13 cellular contexts compared by ENCODE assay signal in genomic region chr7:33190688-33191304, GRCh38.
DNase-seq lines count a peak whose midpoint lies in the region; ATAC-seq and TF ChIP-seq lines count a peak whose summit lies in the region.
"Had no signal": no experiment of that assay in that cellular context is flagged by ENCODE, and none has a peak within 500 bp of the region (broad histone marks: within the 10 kb centered on the region; RNA-seq: fewer than 3 reads in every experiment).

No MANE protein-coding gene starts in this region.

- no peaks in the 10 kb centered on the region for H3K79me2 ChIP-seq in ACC112 (ENCODE audit: control insufficient read depth, insufficient read depth, low read length, unreplicated experiment)

- no peaks in the 10 kb centered on the region for H3K9me3 ChIP-seq in psoas muscle
- no peaks in the 10 kb centered on the region for H3K9me3 ChIP-seq in spleen
- H3K9me3 ChIP-seq: vagina had no signal

- H3K4me1 Mint-ChIP-seq in activated CD8-positive, alpha-beta T cell treated with anti-CD3 and anti-CD28 coated beads, Interleukin-2, amount 10 ng/mL, durations not matched to agents 7 days and 5 days (ENCODE audit: low read depth): peaks cover 13% of the 10 kb centered on the region

- intact Hi-C loops in psoas muscle (cut with DNase I) (no loop called here), spleen (cut with DNase I; ENCODE audit: low total_unique reads) (no loop called here)

- POLR2A ChIA-PET in activated CD8-positive, alpha-beta T cell treated with anti-CD3 and anti-CD28 coated beads, Interleukin-2, amount 10 ng/mL, durations not matched to agents 7 days and 5 days (lab: Charles Lee): no interaction called here

- H3K4me3 Mint-ChIP-seq in activated CD8-positive, alpha-beta T cell treated with anti-CD3 and anti-CD28 coated beads, Interleukin-2, amount 10 ng/mL, durations not matched to agents 7 days and 5 days: peak overlapping the region; percentile 12
- H3K4me3 Mint-ChIP-seq: T-helper 1 cell treated with Interleukin-12 subunit alpha and Interleukin-12 subunit beta and Interleukin-4 antibody, amounts not matched to agents 30 μg/mL and 1 μg/mL, for 36 hours had no signal

- DNase-seq in activated CD8-positive, alpha-beta T cell treated with anti-CD3 and anti-CD28 coated beads, Interleukin-2, amount 10 ng/mL, durations not matched to agents 7 days and 5 days: no peak
- DNase-seq in psoas muscle: no peak
- no peak for DNase-seq in spleen
- no peak for DNase-seq in DMS153 (lab: John Stamatoyannopoulos, UW)
- DNase-seq: GM23248 had no signal

- no peak overlapping the region for H2AFZ ChIP-seq in ACC112 (ENCODE audit: low read length, unreplicated experiment)
- H2AFZ ChIP-seq: GM23248 had no signal

- ATAC-seq in GM18873 (IDR thresholded peaks at IDR 0.05; ENCODE audit: low FRiP score, unreplicated experiment) (peak; percentile 5), HG02852 (IDR thresholded peaks at IDR 0.05; ENCODE audit: unreplicated experiment) (peak; percentile 4), psoas muscle (no peak), HG02840 (IDR thresholded peaks at IDR 0.05; ENCODE audit: low FRiP score, unreplicated experiment) (no peak)
- ATAC-seq in activated CD8-positive, alpha-beta T cell treated with anti-CD3 and anti-CD28 coated beads, Interleukin-2, amount 10 ng/mL, durations not matched to agents 7 days and 5 days: peak; percentile 8

- peak overlapping the region; percentile 41 for H3K27ac Mint-ChIP-seq in activated CD8-positive, alpha-beta T cell treated with anti-CD3 and anti-CD28 coated beads, Interleukin-2, amount 10 ng/mL, durations not matched to agents 7 days and 5 days
- H3K27ac Mint-ChIP-seq: T-helper 1 cell treated with Interleukin-12 subunit alpha and Interleukin-12 subunit beta and Interleukin-4 antibody, amounts not matched to agents 30 μg/mL and 1 μg/mL, for 36 hours had no signal

- no peaks in the 10 kb centered on the region for H3K36me3 Mint-ChIP-seq in activated CD8-positive, alpha-beta T cell treated with anti-CD3 and anti-CD28 coated beads, Interleukin-2, amount 10 ng/mL, durations not matched to agents 7 days and 5 days (ENCODE audit: low read depth)

- CTCF ChIA-PET in activated CD8-positive, alpha-beta T cell treated with anti-CD3 and anti-CD28 coated beads, Interleukin-2, amount 10 ng/mL, durations not matched to agents 7 days and 5 days (lab: Charles Lee): interaction anchor here (1.4 kb wide), 1 partner anchor 12 kb away, joined by 3 read pairs; no protein-coding TSS in a partner anchor

- H3K27me3 ChIP-seq in ACC112 (ENCODE audit: insufficient read depth, low read length): no peaks in the 10 kb centered on the region
- no peaks in the 10 kb centered on the region for H3K27me3 ChIP-seq in psoas muscle (ENCODE audit: insufficient read depth in 3 of 3, low read length in 2 of 3)
- no peaks in the 10 kb centered on the region for H3K27me3 ChIP-seq in spleen (replicated peaks in 1 of 7)
- H3K27me3 ChIP-seq: BLaER1 treated with 17β-estradiol and CSF1 and Interleukin-3, amounts not matched to agents 10 nM and 100 nM; foreskin keratinocyte; vagina had no signal

- no peaks in the 10 kb centered on the region for H3K27me3 Mint-ChIP-seq in activated CD8-positive, alpha-beta T cell treated with anti-CD3 and anti-CD28 coated beads, Interleukin-2, amount 10 ng/mL, durations not matched to agents 7 days and 5 days (ENCODE audit: low read depth)

- TF ChIP-seq CTCF in psoas muscle (IDR thresholded peaks at IDR 0.05): no peak
- no peak for TF ChIP-seq CTCF in spleen (IDR thresholded peaks at IDR 0.05 in 8 of 11, conservative IDR thresholded peaks at IDR 0.05 in 3 of 11)

- 80 to 94% (median 91%) methylated on average over 2 of the region's 2 CpGs for WGBS in psoas muscle, 3 donors
- WGBS in spleen, 5 donors: 91 to 96% (median 93%) methylated on average over 2 of the region's 2 CpGs

- H3K27ac ChIP-seq in ACC112 (ENCODE audit: low read depth, low read length) (no peak overlapping the region), psoas muscle (no peak overlapping the region), spleen (no peak overlapping the region)
- H3K27ac ChIP-seq: BLaER1 treated with 17β-estradiol and CSF1 and Interleukin-3, amounts not matched to agents 10 nM and 100 nM; foreskin keratinocyte; GM23248; vagina had no signal

- peaks cover 11% of the 10 kb centered on the region for H3K4me1 ChIP-seq in ACC112 (ENCODE audit: control insufficient read depth, insufficient read depth, low read length, unreplicated experiment)
- H3K4me1 ChIP-seq in psoas muscle: peaks cover 9% of the 10 kb centered on the region
- H3K4me1 ChIP-seq in spleen: peaks cover 0 to 11% (median 8%) of the 10 kb centered on the region in 6 donors
- H3K4me1 ChIP-seq: foreskin keratinocyte, vagina had no signal

- H3K4me3 ChIP-seq in ACC112 (ENCODE audit: low read depth, low read length) (peak overlapping the region; percentile 24; the same call in 1 of the 2 replicates), psoas muscle (no peak overlapping the region), spleen (no peak overlapping the region)
- H3K4me3 ChIP-seq: BLaER1 treated with 17β-estradiol and CSF1 and Interleukin-3, amounts not matched to agents 10 nM and 100 nM; GM23248; vagina had no signal

- no peak for TF ChIP-seq POLR2A in spleen (IDR thresholded peaks at IDR 0.05)

- no peaks in the 10 kb centered on the region for H3K36me3 ChIP-seq in ACC112 (ENCODE audit: insufficient read depth, low read length)
- H3K36me3 ChIP-seq in psoas muscle (ENCODE audit: insufficient read depth in 1 of 2, low read depth in 1 of 2): no peaks in the 10 kb centered on the region
- H3K36me3 ChIP-seq in spleen: no peaks in the 10 kb centered on the region
- H3K36me3 ChIP-seq: BLaER1 treated with 17β-estradiol and CSF1 and Interleukin-3, amounts not matched to agents 10 nM and 100 nM; vagina had no signal

- no peaks in the 10 kb centered on the region for H3K9me3 Mint-ChIP-seq in activated CD8-positive, alpha-beta T cell treated with anti-CD3 and anti-CD28 coated beads, Interleukin-2, amount 10 ng/mL, durations not matched to agents 7 days and 5 days (ENCODE audit: insufficient read depth)
- H3K9me3 Mint-ChIP-seq: T-helper 1 cell treated with Interleukin-12 subunit alpha and Interleukin-12 subunit beta and Interleukin-4 antibody, amounts not matched to agents 30 μg/mL and 1 μg/mL, for 36 hours had no signal

Comparison
In these comparisons a context has a peak if more than half of its experiments do, and no peak if none do; other contexts are left out.
1. ATAC-seq: peak in GM18873 (single experiment), HG02852 (single experiment) and activated CD8-positive, alpha-beta T cell treated with anti-CD3 and anti-CD28 coated beads, Interleukin-2, amount 10 ng/mL, durations not matched to agents 7 days and 5 days (single experiment); none in psoas muscle (0 of 4) and HG02840 (single experiment).